Comparison of ENCODE assay signal across 8 cellular contexts in the genomic region with DNA sequence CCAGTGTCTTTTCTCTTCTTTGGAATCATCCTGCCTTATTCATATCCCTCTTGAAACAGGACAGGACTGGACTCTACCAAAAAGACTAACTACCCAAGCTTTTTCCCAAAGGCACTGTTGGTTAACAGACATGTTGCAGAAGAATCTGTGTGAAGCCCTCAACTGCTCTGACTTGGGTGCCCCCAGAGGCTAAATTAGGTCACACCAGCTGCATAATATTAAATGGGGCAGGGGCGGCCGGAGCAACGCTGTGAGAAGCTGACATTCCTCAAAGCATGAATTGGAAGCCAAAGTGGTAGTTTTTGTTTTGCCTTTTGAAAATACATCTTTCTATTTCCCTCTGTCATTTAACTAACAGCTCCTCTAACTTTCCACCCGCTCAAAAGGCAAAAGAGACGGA.
DNase-seq lines count a peak whose midpoint lies in the region; ATAC-seq and TF ChIP-seq lines count a peak whose summit lies in the region.

No MANE protein-coding gene starts in this region.

- H3K4me1 ChIP-seq in RWPE2 (ENCODE audit: insufficient read depth, poor library complexity, severe bottlenecking) = peaks cover 5% of the 10 kb centered on the region
- no peaks in the 10 kb centered on the region for H3K4me1 ChIP-seq in foreskin keratinocyte

- H3K36me3 Mint-ChIP-seq in progenitor cell of endocrine pancreas (ENCODE audit: insufficient read depth) = no peaks in the 10 kb centered on the region

- H3K4me3 Mint-ChIP-seq in progenitor cell of endocrine pancreas (ENCODE audit: low read depth) = no peak overlapping the region

- no peak for DNase-seq in GM12864 (ENCODE audit: low read depth)
- DNase-seq in RWPE2 (ENCODE audit: low spot score) = no peak
- DNase-seq in foreskin keratinocyte = no peak
- DNase-seq in progenitor cell of endocrine pancreas (ENCODE audit: low spot score, unreplicated experiment) = no peak
- DNase-seq in occipital lobe (lab: John Stamatoyannopoulos, UW) = no peak
- no peak for DNase-seq in activated T-cell treated with anti-CD3 and anti-CD28 coated beads, Interleukin-2, amount 50 U/mL, for 48 hours
- no peak for DNase-seq in NK-92 treated with Interleukin-12 subunit alpha and Interleukin-12 subunit beta, amount 100 ng/mL, for 24 hours (lab: John Stamatoyannopoulos, UW)

- peaks cover 5% of the 10 kb centered on the region for H3K4me1 Mint-ChIP-seq in progenitor cell of endocrine pancreas (ENCODE audit: low read depth)

- no peaks in the 10 kb centered on the region for H3K36me3 ChIP-seq in RWPE2 (ENCODE audit: low read depth)

- H3K4me3 ChIP-seq in GM12864 (ENCODE audit: low read depth, low read length) = no peak overlapping the region
- no peak overlapping the region for H3K4me3 ChIP-seq in RWPE2 (ENCODE audit: severe bottlenecking)

- H3K27me3 ChIP-seq in RWPE2 (ENCODE audit: insufficient read depth, poor library complexity, severe bottlenecking) (no peaks in the 10 kb centered on the region), foreskin keratinocyte (no peaks in the 10 kb centered on the region)

- no peak overlapping the region for H3K27ac ChIP-seq in RWPE2 (ENCODE audit: poor library complexity, severe bottlenecking)
- no peak overlapping the region for H3K27ac ChIP-seq in foreskin keratinocyte

- no peak for ATAC-seq in RWPE2 (ENCODE audit: low read depth)
- ATAC-seq in foreskin keratinocyte = peak; percentile 34
- no peak for ATAC-seq in HG02884 (IDR thresholded peaks at IDR 0.05; ENCODE audit: unreplicated experiment)

- no peak overlapping the region for H3K27ac Mint-ChIP-seq in progenitor cell of endocrine pancreas

- H3K9me3 Mint-ChIP-seq in progenitor cell of endocrine pancreas (ENCODE audit: low read depth) = no peaks in the 10 kb centered on the region

- H3K9me3 ChIP-seq in RWPE2 (ENCODE audit: severe bottlenecking) = no peaks in the 10 kb centered on the region

- peaks cover 35% of the 10 kb centered on the region for H3K27me3 Mint-ChIP-seq in progenitor cell of endocrine pancreas

- TF ChIP-seq CTCF in GM12864 (IDR thresholded peaks at IDR 0.05; ENCODE audit: low read depth, low read length, missing control alignments) = peak; percentile 16
- peak; percentile 3 for TF ChIP-seq CTCF in RWPE2 (IDR thresholded peaks at IDR 0.05; ENCODE audit: poor library complexity, severe bottlenecking)
- peak; percentile 22 for TF ChIP-seq CTCF in foreskin keratinocyte (conservative IDR thresholded peaks at IDR 0.05)
- TF ChIP-seq CTCF in progenitor cell of endocrine pancreas (IDR thresholded peaks at IDR 0.05; ENCODE audit: unreplicated experiment) = peak; percentile 58

Comparison
In these comparisons a context has a peak if more than half of its experiments do, and no peak if none do; other contexts are left out.
1. CTCF ChIP-seq: peak in every context shown above with its lines; median percentile 58 in progenitor cell of endocrine pancreas; 22 in foreskin keratinocyte; 16 in GM12864; 3 in RWPE2.